Comparison of ENCODE assay signal across 13 cellular contexts in genomic region chr17:81804559-81805399, GRCh38. TPM values are rescaled to one million over a fixed set of nuclear protein-coding genes. Genes with fewer than 3 reads are reported as not detected.
DNase-seq lines count a peak whose midpoint lies in the region; ATAC-seq and TF ChIP-seq lines count a peak whose summit lies in the region.
"Had no signal": no experiment of that assay in that cellular context is flagged by ENCODE, and none has a peak within 500 bp of the region (broad histone marks: within the 10 kb centered on the region; RNA-seq: fewer than 3 reads in every experiment).

No MANE protein-coding gene starts in this region.

- H3K27me3 ChIP-seq in body of pancreas (peaks cover 4 to 42% of the 10 kb centered on the region in 2 donors), neural cell (ENCODE audit: insufficient read depth, low read depth, low read length) (peaks cover 69% of the 10 kb centered on the region)

- H4K20me1 ChIP-seq in neural cell (ENCODE audit: insufficient read depth): no peaks in the 10 kb centered on the region

- TF ChIP-seq CTCF in HEK293 (tag by site-specific recombination; IDR thresholded peaks at IDR 0.05) (no peak), body of pancreas (IDR thresholded peaks at IDR 0.05) (no peak), neural cell (IDR thresholded peaks at IDR 0.05; ENCODE audit: poor library complexity, severe bottlenecking) (no peak)

- TF ChIP-seq EP300 in neural cell (conservative IDR thresholded peaks at IDR 0.05; ENCODE audit: poor library complexity, severe bottlenecking): no peak

- H3K9me3 ChIP-seq in HEK293 (ENCODE audit: control insufficient read depth, insufficient read depth, low read depth, low read length) (no peaks in the 10 kb centered on the region), body of pancreas (no peaks in the 10 kb centered on the region), neural cell (ENCODE audit: low read length) (peaks cover 6% of the 10 kb centered on the region)

- H3K9ac ChIP-seq in neural cell (ENCODE audit: low read length): peak overlapping the region; percentile 1

- H3K4me2 ChIP-seq in neural cell (ENCODE audit: low read length): no peak overlapping the region

- intact Hi-C loops in body of pancreas (cut with DNase I): no loop called here

- no peaks in the 10 kb centered on the region for H3K9me2 ChIP-seq in neural cell (ENCODE audit: insufficient read depth, low read length)

- POLR2A ChIA-PET in HEK293 (lab: Yijun Ruan, JAX): interaction anchor here (0.6 to 1.6 kb wide), 4 partner anchors 16 to 56 kb away, joined by 3 to 6 read pairs (median 4); partner anchors contain the start of gene MCRIP1

- peak in 2 of 4 donors; percentile 54 for DNase-seq in body of pancreas
- no peak for DNase-seq in GDM1 (lab: John Stamatoyannopoulos, UW)
- no peak for DNase-seq in NCI-H1694 (lab: John Stamatoyannopoulos, UW)
- no peak for DNase-seq in occipital lobe (lab: John Stamatoyannopoulos, UW)
- DNase-seq: activated T-cell treated with anti-CD3 and anti-CD28 coated beads, Interleukin-2, amount 50 U/mL, for 48 hours; GF-D8; glutamatergic neuron; NCI-H187 treated with DMSO at 0.1 percent for 48 hours; stimulated activated naive CD4-positive, alpha-beta T cell treated with Interleukin-2 at 50 U/mL for 16 hours had no signal

- 3 to 4% methylated on average over 15 to 65 of the region's 65 CpGs for WGBS in body of pancreas, 2 donors

- TF ChIP-seq POLR2A in body of pancreas (IDR thresholded peaks at IDR 0.05): no peak

- H3K4me1 ChIP-seq in HEK293 (ENCODE audit: control insufficient read depth, insufficient read depth, low read length): peaks cover 2% of the 10 kb centered on the region; the same call in 1 of the 2 replicates
- H3K4me1 ChIP-seq in body of pancreas: peaks cover 22% of the 10 kb centered on the region

- H3F3A ChIP-seq in neural cell (ENCODE audit: insufficient read depth, low read length, poor library complexity, severe bottlenecking): no peaks in the 10 kb centered on the region

- TF ChIP-seq RAD21 in neural cell (conservative IDR thresholded peaks at IDR 0.05): no peak

- ATAC-seq in body of pancreas: peak; percentile 36
- ATAC-seq: activated CD4-positive, CD25-positive, alpha-beta regulatory T cell treated with anti-CD3 and anti-CD28 coated beads, Interleukin-2, amount 50 U/mL, for 24 hours had no signal

- H3K36me3 ChIP-seq in HEK293 (ENCODE audit: control insufficient read depth in 2 of 2, insufficient read depth in 1 of 2, low read length in 2 of 2): no peaks in the 10 kb centered on the region
- H3K36me3 ChIP-seq in body of pancreas (replicated peaks in 1 of 2; ENCODE audit: insufficient read depth in 1 of 2, low read depth in 2 of 2): no peaks in the 10 kb centered on the region
- no peaks in the 10 kb centered on the region for H3K36me3 ChIP-seq in neural cell (ENCODE audit: insufficient read depth, low read length)

- CTCF ChIA-PET in HEK293 (lab: Yijun Ruan, JAX): interaction anchor here (0.5 to 0.6 kb wide), 3 partner anchors 32 to 566 kb away, joined by 3 to 4 read pairs (median 3); partner anchors contain the start of genes NDUFAF8 and TEPSIN

- H3K27ac ChIP-seq in HEK293 (ENCODE audit: extremely low read depth, low read depth, low read length): no peak overlapping the region
- no peak overlapping the region for H3K27ac ChIP-seq in body of pancreas
- no peak overlapping the region for H3K27ac ChIP-seq in neural cell (ENCODE audit: low read length)

- no peaks in the 10 kb centered on the region for H3K79me2 ChIP-seq in neural cell (replicated peaks; ENCODE audit: insufficient read depth, low read length)

- no peak overlapping the region for H2AFZ ChIP-seq in neural cell (ENCODE audit: low read depth, low read length)

- no peak overlapping the region for H3K4me3 ChIP-seq in HEK293 (ENCODE audit: low read depth, low read length)
- H3K4me3 ChIP-seq in body of pancreas: no peak overlapping the region
- no peak overlapping the region for H3K4me3 ChIP-seq in neural cell (ENCODE audit: low read length)

TF ChIP-seq in HEK293, 187 proteins besides CTCF, POLR2A, EP300 and RAD21 (continues in another document):
- TF ChIP-seq ZNF600 (tag by site-specific recombination; IDR thresholded peaks at IDR 0.05) (peak; percentile 58), MZF1 (tag by site-specific recombination; IDR thresholded peaks at IDR 0.05; ENCODE audit: borderline replicate concordance) (no peak), ZNF37A (tag by site-specific recombination; IDR thresholded peaks at IDR 0.05) (no peak), GLIS2 (tag by site-specific recombination; IDR thresholded peaks at IDR 0.05) (peak; percentile 75), ATF2 (tag by site-specific recombination; IDR thresholded peaks at IDR 0.05; ENCODE audit: low read depth) (no peak), ZNF747 (tag by site-specific recombination; IDR thresholded peaks at IDR 0.05) (no peak), GLI4 (tag by site-specific recombination; IDR thresholded peaks at IDR 0.05) (no peak)

TF ChIP-seq in neural cell, 6 proteins besides CTCF, POLR2A, EP300 and RAD21:
- TF ChIP-seq REST (IDR thresholded peaks at IDR 0.05; ENCODE audit: borderline replicate concordance) (no peak), POLR2AphosphoS5 (IDR thresholded peaks at IDR 0.05) (no peak), TAF1 (IDR thresholded peaks at IDR 0.05; ENCODE audit: low read depth) (no peak), MXI1 (conservative IDR thresholded peaks at IDR 0.05; ENCODE audit: poor library complexity, severe bottlenecking) (no peak), EZH2 (IDR thresholded peaks at IDR 0.05; ENCODE audit: borderline replicate concordance, insufficient read depth, low read length, poor library complexity, severe bottlenecking) (no peak), SMC3 (conservative IDR thresholded peaks at IDR 0.05; ENCODE audit: poor library complexity) (no peak)

RNA-seq across cellular contexts. Expression of gene GCGR, which starts 0.8 kb away (rescaled TPM):
- total RNA-seq in body of pancreas (1 to 10 TPM in 1 of 2 donors, under 1 TPM in 1; 0.52 to 5.3 TPM), occipital lobe (not detected)
- not detected in 2 replicates for polyA plus RNA-seq in neural cell
- not detected in 2 replicates for polyA minus RNA-seq in neural cell

RNA-seq across cellular contexts. Expression of gene MCRIP1, which starts 28.3 kb away (rescaled TPM):
- total RNA-seq in body of pancreas (10 to 100 TPM; 46.1 to 65.6 TPM), occipital lobe (85.9 TPM)
- 510 and 524 TPM in 2 replicates for polyA plus RNA-seq in neural cell
- polyA minus RNA-seq in neural cell: 148 and 183 TPM in 2 replicates

RNA-seq across cellular contexts. Expression of gene PPP1R27, which starts 30.1 kb away (rescaled TPM):
- not detected for total RNA-seq in body of pancreas
- not detected in 2 replicates for polyA plus RNA-seq in neural cell
- not detected in 2 replicates for polyA minus RNA-seq in neural cell
- total RNA-seq in occipital lobe: not detected
- total RNA-seq: progenitor cell of endocrine pancreas had no signal

RNA-seq across cellular contexts. Expression of gene P4HB, which starts 55.6 kb away (rescaled TPM):
- 1,000 to 10,000 TPM; 1,462 to 4,394 TPM for total RNA-seq in body of pancreas
- 82.8 and 99.2 TPM in 2 replicates for polyA plus RNA-seq in neural cell
- polyA minus RNA-seq in neural cell: 82.8 and 86.2 TPM in 2 replicates
- 57.4 TPM for total RNA-seq in occipital lobe
